Comparison of ENCODE assay signal across 8 cellular contexts in the genomic region with DNA sequence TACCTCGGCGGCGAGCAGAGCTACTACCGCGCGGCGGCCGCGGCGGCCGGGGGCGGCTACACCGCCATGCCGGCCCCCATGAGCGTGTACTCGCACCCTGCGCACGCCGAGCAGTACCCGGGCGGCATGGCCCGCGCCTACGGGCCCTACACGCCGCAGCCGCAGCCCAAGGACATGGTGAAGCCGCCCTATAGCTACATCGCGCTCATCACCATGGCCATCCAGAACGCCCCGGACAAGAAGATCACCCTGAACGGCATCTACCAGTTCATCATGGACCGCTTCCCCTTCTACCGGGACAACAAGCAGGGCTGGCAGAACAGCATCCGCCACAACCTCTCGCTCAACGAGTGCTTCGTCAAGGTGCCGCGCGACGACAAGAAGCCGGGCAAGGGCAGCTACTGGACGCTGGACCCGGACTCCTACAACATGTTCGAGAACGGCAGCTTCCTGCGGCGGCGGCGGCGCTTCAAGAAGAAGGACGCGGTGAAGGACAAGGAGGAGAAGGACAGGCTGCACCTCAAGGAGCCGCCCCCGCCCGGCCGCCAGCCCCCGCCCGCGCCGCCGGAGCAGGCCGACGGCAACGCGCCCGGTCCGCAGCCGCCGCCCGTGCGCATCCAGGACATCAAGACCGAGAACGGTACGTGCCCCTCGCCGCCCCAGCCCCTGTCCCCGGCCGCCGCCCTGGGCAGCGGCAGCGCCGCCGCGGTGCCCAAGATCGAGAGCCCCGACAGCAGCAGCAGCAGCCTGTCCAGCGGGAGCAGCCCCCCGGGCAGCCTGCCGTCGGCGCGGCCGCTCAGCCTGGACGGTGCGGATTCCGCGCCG. TPM values are rescaled to one million over a fixed set of nuclear protein-coding genes. Genes with fewer than 3 reads are reported as not detected.
A peak's percentile ranks its signal among the peaks of the same experiment; 100 is the strongest.
DNase-seq lines count a peak whose midpoint lies in the region; ATAC-seq and TF ChIP-seq lines count a peak whose summit lies in the region.

No MANE protein-coding gene starts in this region.

- TF ChIP-seq POLR2A in breast epithelium (IDR thresholded peaks at IDR 0.05) (no peak), vagina (IDR thresholded peaks at IDR 0.05) (no peak)

- intact Hi-C loops in breast epithelium (cut with DNase I; ENCODE audit: low total_unique reads), result loop anchor here (10.0 kb wide), 2 partner anchors 154 to 634 kb away; partner anchors contain the start of gene GMDS
- intact Hi-C loops in vagina (cut with DNase I), result loop anchor here (5.0 to 10.0 kb wide), 2 partner anchors 304 to 492 kb away; no protein-coding TSS in a partner anchor

- DNase-seq in BE2C (peak; percentile 41), NCI-H2029 (lab: John Stamatoyannopoulos, UW) (peak; percentile 25), breast epithelium (ENCODE audit: low spot score in 2 of 2) (no peak), lung (ENCODE audit: low spot score) (no peak), vagina (ENCODE audit: extremely low spot score in 2 of 2) (no peak), germinal center (ENCODE audit: low spot score) (no peak)

- H3K27ac ChIP-seq in breast epithelium (peak overlapping the region; percentile 91 to 97), lung (ENCODE audit: low read depth in 1 of 2, low read length in 1 of 2) (peak overlapping the region; percentile 76 to 79), vagina (peak overlapping the region; percentile 79)

- peak; percentile 7 for ATAC-seq in GM19397 (IDR thresholded peaks at IDR 0.05; ENCODE audit: unreplicated experiment)
- ATAC-seq in lung (ENCODE audit: insufficient read depth, low FRiP score), result peak; percentile 3
- ATAC-seq in GM21515 (IDR thresholded peaks at IDR 0.05; ENCODE audit: unreplicated experiment), result no peak

- 2 to 3% methylated on average over 56 to 101 of the region's 101 CpGs for WGBS in lung, 2 donors

- peak overlapping the region; percentile 67 for H3K4me3 ChIP-seq in BE2C (ENCODE audit: low read depth, low read length)
- H3K4me3 ChIP-seq in breast epithelium, result peak overlapping the region; percentile 68 to 91 (median 72)
- peak overlapping the region; percentile 55 for H3K4me3 ChIP-seq in lung
- H3K4me3 ChIP-seq in vagina, result peak overlapping the region; percentile 59 to 72

- H3K27me3 ChIP-seq in BE2C (peaks cover 35% of the 10 kb centered on the region), breast epithelium (peaks cover 0 to 25% of the 10 kb centered on the region in 2 donors), lung (ENCODE audit: control insufficient read depth, insufficient read depth) (peaks cover 3% of the 10 kb centered on the region), vagina (peaks cover 37% of the 10 kb centered on the region)

- peaks cover 8% of the 10 kb centered on the region; the same call in 1 of the 2 replicates for H3K4me1 ChIP-seq in BE2C
- H3K4me1 ChIP-seq in breast epithelium, result no peaks in the 10 kb centered on the region
- H3K4me1 ChIP-seq in lung (ENCODE audit: control insufficient read depth in 2 of 2, insufficient read depth in 2 of 2, low read length in 2 of 2), result peaks cover 7 to 31% of the 10 kb centered on the region in 2 donors
- peaks cover 48% of the 10 kb centered on the region for H3K4me1 ChIP-seq in vagina

- H3K36me3 ChIP-seq in BE2C (0 out of 2 replicates have a peak, but pooled peaks cover 8% of the 10 kb centered on the region), breast epithelium (no peaks in the 10 kb centered on the region), lung (ENCODE audit: control insufficient read depth in 2 of 2, insufficient read depth in 2 of 2, low read length in 2 of 2) (no peaks in the 10 kb centered on the region), vagina (no peaks in the 10 kb centered on the region)

- H3K9me3 ChIP-seq in BE2C (no peaks in the 10 kb centered on the region), breast epithelium (no peaks in the 10 kb centered on the region), lung (ENCODE audit: control insufficient read depth in 2 of 2, insufficient read depth in 1 of 2, low read length in 1 of 2) (peaks cover 0 to 7% of the 10 kb centered on the region in 2 donors), vagina (no peaks in the 10 kb centered on the region)

- TF ChIP-seq CTCF in BE2C (IDR thresholded peaks at IDR 0.05; ENCODE audit: low read depth, low read length) (no peak), breast epithelium (IDR thresholded peaks at IDR 0.05) (no peak), lung (IDR thresholded peaks at IDR 0.05; ENCODE audit: control extremely low read depth, extremely low read depth) (no peak), vagina (IDR thresholded peaks at IDR 0.05) (no peak)

RNA-seq across cellular contexts. Expression of gene FOXC1, which starts 1.0 kb away (rescaled TPM):
- 5.9 TPM for polyA plus RNA-seq in BE2C (2012; ENCODE audit: insufficient read depth, insufficient read length, low read depth)
- total RNA-seq in breast epithelium (10 to 100 TPM in 1 of 3 donors, 1 to 10 TPM in 2; 3.7 to 13.2 (median 7.5) TPM), lung (1 to 10 TPM; 2.7 to 6.2 TPM), vagina (9.8 TPM)
- 1 to 10 TPM; 1.4 to 2.2 TPM for polyA plus RNA-seq in lung

Comparison
In these comparisons a context has a peak if more than half of its experiments do, and no peak if none do; other contexts are left out.
1. DNase-seq: peak in BE2C (single experiment) and NCI-H2029 (single experiment); none in breast epithelium (0 of 2), lung (single experiment), vagina (0 of 2) and germinal center (single experiment).
2. Peak in every context shown above with its lines, with median percentiles within 50 percentile points of each other: H3K4me3 ChIP-seq and H3K27ac ChIP-seq.